ENCODE assay signal across 20 cellular contexts in genomic region chr16:66363196-66363777, GRCh38. TPM values are rescaled to one million over a fixed set of nuclear protein-coding genes. Genes with fewer than 3 reads are reported as not detected.
"Had no signal": no experiment of that assay in that cellular context is flagged by ENCODE, and none has a peak within 500 bp of the region (broad histone marks: within the 10 kb centered on the region; RNA-seq: fewer than 3 reads in every experiment).

No MANE protein-coding gene starts in this region.

- H3K4me3 Mint-ChIP-seq: activated naive CD4-positive, alpha-beta T cell treated with anti-CD3 and anti-CD28 coated beads, Interleukin-2, amount 10 ng/mL, durations not matched to agents 7 days and 5 days; mesothelial cell of epicardium; neural crest cell; stimulated activated naive CD8-positive, alpha-beta T cell treated with anti-CD3 and anti-CD28 coated beads, Interleukin-15, Interleukin-2, amounts not matched to agents 100 ng/mL and 50 ng/mL, for 24 hours; T-helper 1 cell treated with Interleukin-12 subunit alpha and Interleukin-12 subunit beta and Interleukin-4 antibody, amounts not matched to agents 30 μg/mL and 1 μg/mL, for 36 hours had no signal

- H3K27ac Mint-ChIP-seq: activated naive CD4-positive, alpha-beta T cell treated with anti-CD3 and anti-CD28 coated beads, Interleukin-2, amount 10 ng/mL, durations not matched to agents 7 days and 5 days; activated T-helper 2 cell treated with anti-CD3 and anti-CD28 coated beads, Interferon-gamma antibody, Interleukin-2, Interleukin-4, amounts not matched to agents 10 μg/mL and 5 μg/mL and 100 μg/mL, durations not matched to agents 14 hours and 24 hours and 36 hours; mesothelial cell of epicardium; stimulated activated naive CD8-positive, alpha-beta T cell treated with anti-CD3 and anti-CD28 coated beads, Interleukin-15, Interleukin-2, amounts not matched to agents 100 ng/mL and 50 ng/mL, for 24 hours; T-helper 1 cell treated with Interleukin-12 subunit alpha and Interleukin-12 subunit beta and Interleukin-4 antibody, amounts not matched to agents 30 μg/mL and 1 μg/mL, for 36 hours had no signal

- DNase-seq: activated CD4-positive, alpha-beta T cell treated with anti-CD3 and anti-CD28 coated beads, Interleukin-2, amount 50 U/mL, for 1 hour; activated CD4-positive, CD25-positive, alpha-beta regulatory T cell; activated naive CD4-positive, alpha-beta T cell treated with anti-CD3 and anti-CD28 coated beads, Interleukin-2, amount 10 ng/mL, durations not matched to agents 7 days and 5 days; dermis blood vessel endothelial cell; foreskin fibroblast; left lung; sigmoid colon; stimulated activated CD4-positive, alpha-beta T cell treated with anti-CD3 and anti-CD28 coated beads, Interleukin-12 subunit alpha, Interleukin-12 subunit beta, amount 100 ng/mL, for 4 hours; stimulated activated CD4-positive, alpha-beta T cell treated with anti-CD3 and anti-CD28 coated beads, Interleukin-2, amount 100 ng/mL, for 48 hours had no signal

- H3K4me1 ChIP-seq: adrenal gland had no signal

- H3K9me3 Mint-ChIP-seq: activated naive CD4-positive, alpha-beta T cell treated with anti-CD3 and anti-CD28 coated beads, Interleukin-2, amount 10 ng/mL, durations not matched to agents 7 days and 5 days; activated T-helper 2 cell treated with anti-CD3 and anti-CD28 coated beads, Interferon-gamma antibody, Interleukin-2, Interleukin-4, amounts not matched to agents 10 μg/mL and 5 μg/mL and 100 μg/mL, durations not matched to agents 14 hours and 24 hours and 36 hours; endodermal cell; mesothelial cell of epicardium; neural crest cell; stimulated activated naive CD8-positive, alpha-beta T cell treated with anti-CD3 and anti-CD28 coated beads, Interleukin-15, Interleukin-2, amounts not matched to agents 100 ng/mL and 50 ng/mL, for 24 hours; T-helper 1 cell treated with Interleukin-12 subunit alpha and Interleukin-12 subunit beta and Interleukin-4 antibody, amounts not matched to agents 30 μg/mL and 1 μg/mL, for 36 hours had no signal

- H3K36me3 Mint-ChIP-seq: activated naive CD4-positive, alpha-beta T cell treated with anti-CD3 and anti-CD28 coated beads, Interleukin-2, amount 10 ng/mL, durations not matched to agents 7 days and 5 days; mesothelial cell of epicardium had no signal

- H3K27ac ChIP-seq: thoracic aorta had no signal

- H3K36me3 ChIP-seq: adrenal gland, left lung, sigmoid colon, thoracic aorta had no signal

- H3K9me3 ChIP-seq: adrenal gland, left lung, sigmoid colon, thoracic aorta had no signal

- ATAC-seq: esophagus mucosa, left lung had no signal

- H3K4me3 ChIP-seq: adrenal gland, left lung, sigmoid colon, thoracic aorta had no signal

RNA-seq across cellular contexts. Expression of gene CDH5, which starts 3.2 kb away (rescaled TPM):
- total RNA-seq: activated CD8-positive, alpha-beta memory T cell treated with anti-CD3 and anti-CD28 coated beads for 36 hours; activated T-helper 2 cell treated with anti-CD3 and anti-CD28 coated beads, Interferon-gamma antibody, Interleukin-2, Interleukin-4, amounts not matched to agents 10 μg/mL and 5 μg/mL and 100 μg/mL, durations not matched to agents 14 hours and 24 hours and 36 hours; myocyte had no signal
